ENCODE assay signal across 13 cellular contexts in genomic region chr22:25114369-25115362, GRCh38.
DNase-seq lines count a peak whose midpoint lies in the region; ATAC-seq and TF ChIP-seq lines count a peak whose summit lies in the region.
"Had no signal": no experiment of that assay in that cellular context is flagged by ENCODE, and none has a peak within 500 bp of the region (broad histone marks: within the 10 kb centered on the region; RNA-seq: fewer than 3 reads in every experiment).

No MANE protein-coding gene starts in this region.

- H4K20me1 ChIP-seq in neural cell (ENCODE audit: insufficient read depth) (no peaks in the 10 kb centered on the region), SK-N-SH (ENCODE audit: insufficient read depth) (peaks cover 18% of the 10 kb centered on the region)

- TF ChIP-seq CTCF in neural cell (IDR thresholded peaks at IDR 0.05; ENCODE audit: poor library complexity, severe bottlenecking): no peak
- TF ChIP-seq CTCF in SK-N-SH (IDR thresholded peaks at IDR 0.05): no peak

- peaks cover 0 to 6% of the 10 kb centered on the region in 2 donors for H3K9me3 Mint-ChIP-seq in stimulated activated naive B cell treated with anti-CD40 and anti-IgM and Interleukin-4, amounts not matched to agents 10 μg/mL and 1 μg/mL and 100 μg/mL, for 72 hours
- H3K9me3 Mint-ChIP-seq: activated T-helper 17 cell treated with anti-CD3 and anti-CD28 coated beads, Interleukin-2, amount 50 U/mL, for 72 hours; central memory CD8-positive, alpha-beta T cell had no signal

- TF ChIP-seq EP300 in neural cell (conservative IDR thresholded peaks at IDR 0.05; ENCODE audit: poor library complexity, severe bottlenecking) (no peak), SK-N-SH (IDR thresholded peaks at IDR 0.05; ENCODE audit: borderline replicate concordance in 1 of 2, low read depth in 1 of 2, low read length in 1 of 2) (no peak)

- peak overlapping the region; percentile 8 for H3K9ac ChIP-seq in endocrine pancreas (ENCODE audit: control insufficient read depth, insufficient read depth, low read length)
- peak overlapping the region; percentile 32 for H3K9ac ChIP-seq in neural cell (ENCODE audit: low read length)
- H3K9ac ChIP-seq in SK-N-SH: no peak overlapping the region

- H3K4me1 Mint-ChIP-seq in stimulated activated naive B cell treated with anti-CD40 and anti-IgM and Interleukin-4, amounts not matched to agents 10 μg/mL and 1 μg/mL and 100 μg/mL, for 72 hours: peaks cover 8 to 16% of the 10 kb centered on the region in 2 donors

- POLR2A ChIA-PET in SK-N-SH (lab: Yijun Ruan, JAX): no interaction called here

- H3K4me1 ChIP-seq in right cardiac atrium (ENCODE audit: control insufficient read depth, insufficient read depth, low read length): peaks cover 7% of the 10 kb centered on the region
- no peaks in the 10 kb centered on the region for H3K4me1 ChIP-seq in endocrine pancreas (ENCODE audit: control insufficient read depth, insufficient read depth, low read length)
- peaks cover 0 to 14% of the 10 kb centered on the region in 2 experiments; a peak in 2 of 4 replicates for H3K4me1 ChIP-seq in SK-N-SH (ENCODE audit: control insufficient read depth in 1 of 2, insufficient read depth in 2 of 2, low read depth in 1 of 2, low read length in 1 of 2)

- no peaks in the 10 kb centered on the region for H3K79me2 ChIP-seq in neural cell (replicated peaks; ENCODE audit: insufficient read depth, low read length)
- H3K79me2 ChIP-seq in SK-N-SH (ENCODE audit: insufficient read depth): no peaks in the 10 kb centered on the region

- H3F3A ChIP-seq in neural cell (ENCODE audit: insufficient read depth, low read length, poor library complexity, severe bottlenecking) (no peaks in the 10 kb centered on the region), SK-N-SH (replicated peaks; ENCODE audit: insufficient read depth) (no peaks in the 10 kb centered on the region)

- H3K9me2 ChIP-seq in neural cell (ENCODE audit: insufficient read depth, low read length) (no peaks in the 10 kb centered on the region), SK-N-SH (no peaks in the 10 kb centered on the region)

- CTCF ChIA-PET in SK-N-SH (lab: Yijun Ruan, JAX): no interaction called here

- H3K27ac ChIP-seq in right cardiac atrium (ENCODE audit: low read length) (peak overlapping the region; percentile 25), neural cell (ENCODE audit: low read length) (peak overlapping the region; percentile 2), SK-N-SH (ENCODE audit: low read depth in 2 of 2, low read length in 1 of 2) (no peak overlapping the region)

- intact Hi-C loops in right cardiac atrium (cut with DNase I) (loop anchor here in 2 of 4 donors (5.0 kb wide), 2 partner anchors 33 to 58 kb away; no protein-coding TSS in a partner anchor), left ventricle myocardium superior (cut with micrococcal nuclease) (loop anchor here (5.0 kb wide), 1 partner anchor 58 kb away; no protein-coding TSS in a partner anchor)

- H3K36me3 ChIP-seq in endocrine pancreas (ENCODE audit: control insufficient read depth, insufficient read depth, low read length) (no peaks in the 10 kb centered on the region), neural cell (ENCODE audit: insufficient read depth, low read length) (no peaks in the 10 kb centered on the region), SK-N-SH (replicated peaks in 1 of 2; ENCODE audit: control insufficient read depth in 1 of 2, insufficient read depth in 2 of 2, low read length in 1 of 2) (no peaks in the 10 kb centered on the region)

- DNase-seq in right cardiac atrium (no peak), left ventricle myocardium superior (no peak), C1 segment of cervical spinal cord (lab: John Stamatoyannopoulos, UW) (no peak), SK-N-SH (no peak)
- no peak for DNase-seq in stimulated activated naive B cell treated with anti-CD40 and anti-IgM and Interleukin-4, amounts not matched to agents 10 μg/mL and 1 μg/mL and 100 μg/mL, for 72 hours
- DNase-seq: activated CD4-positive, alpha-beta T cell treated with anti-CD3 and anti-CD28 coated beads, Interleukin-2, amount 50 U/mL, for 1 hour; NCI-H146 had no signal

- no peak overlapping the region for H3K4me3 Mint-ChIP-seq in stimulated activated naive B cell treated with anti-CD40 and anti-IgM and Interleukin-4, amounts not matched to agents 10 μg/mL and 1 μg/mL and 100 μg/mL, for 72 hours
- H3K4me3 Mint-ChIP-seq: activated T-helper 17 cell treated with anti-CD3 and anti-CD28 coated beads, Interleukin-2, amount 50 U/mL, for 72 hours; central memory CD8-positive, alpha-beta T cell had no signal

- no peak for ATAC-seq in right cardiac atrium
- ATAC-seq in left ventricle myocardium superior: no peak
- ATAC-seq in HG02970 (IDR thresholded peaks at IDR 0.05; ENCODE audit: low FRiP score, unreplicated experiment): no peak
- ATAC-seq in stimulated activated naive B cell treated with anti-CD40 and anti-IgM and Interleukin-4, amounts not matched to agents 10 μg/mL and 1 μg/mL and 100 μg/mL, for 72 hours (replicated peaks): no peak
- ATAC-seq: activated T-helper 17 cell treated with anti-CD3 and anti-CD28 coated beads, Interleukin-2, amount 50 U/mL, for 72 hours; HCT116 had no signal

- H2AFZ ChIP-seq in neural cell (ENCODE audit: low read depth, low read length) (no peak overlapping the region), SK-N-SH (ENCODE audit: low read depth) (no peak overlapping the region)

- peaks cover 49 to 68% of the 10 kb centered on the region in 2 donors for H3K27me3 Mint-ChIP-seq in stimulated activated naive B cell treated with anti-CD40 and anti-IgM and Interleukin-4, amounts not matched to agents 10 μg/mL and 1 μg/mL and 100 μg/mL, for 72 hours
- H3K27me3 Mint-ChIP-seq: activated T-helper 17 cell treated with anti-CD3 and anti-CD28 coated beads, Interleukin-2, amount 50 U/mL, for 72 hours; central memory CD8-positive, alpha-beta T cell had no signal

- H3K27me3 ChIP-seq in right cardiac atrium (ENCODE audit: control insufficient read depth, insufficient read depth): no peaks in the 10 kb centered on the region
- H3K27me3 ChIP-seq in endocrine pancreas (ENCODE audit: control insufficient read depth, insufficient read depth, low read length): no peaks in the 10 kb centered on the region
- H3K27me3 ChIP-seq in neural cell (ENCODE audit: insufficient read depth, low read depth, low read length): no peaks in the 10 kb centered on the region
- H3K27me3 ChIP-seq in SK-N-SH (ENCODE audit: insufficient read depth): no peaks in the 10 kb centered on the region

- H3K27ac Mint-ChIP-seq in stimulated activated naive B cell treated with anti-CD40 and anti-IgM and Interleukin-4, amounts not matched to agents 10 μg/mL and 1 μg/mL and 100 μg/mL, for 72 hours: no peak overlapping the region
- H3K27ac Mint-ChIP-seq: activated T-helper 17 cell treated with anti-CD3 and anti-CD28 coated beads, Interleukin-2, amount 50 U/mL, for 72 hours had no signal

- H3K4me2 ChIP-seq in neural cell (ENCODE audit: low read length): no peak overlapping the region
- no peak overlapping the region for H3K4me2 ChIP-seq in SK-N-SH

- H3K36me3 Mint-ChIP-seq in stimulated activated naive B cell treated with anti-CD40 and anti-IgM and Interleukin-4, amounts not matched to agents 10 μg/mL and 1 μg/mL and 100 μg/mL, for 72 hours: peaks cover 0 to 1% of the 10 kb centered on the region in 2 donors

- TF ChIP-seq RAD21 in neural cell (conservative IDR thresholded peaks at IDR 0.05) (no peak), SK-N-SH (IDR thresholded peaks at IDR 0.05; ENCODE audit: low read length) (no peak)

- no peaks in the 10 kb centered on the region for H3K9me3 ChIP-seq in right cardiac atrium (ENCODE audit: control insufficient read depth, low read length)
- no peaks in the 10 kb centered on the region for H3K9me3 ChIP-seq in endocrine pancreas (ENCODE audit: control insufficient read depth, low read length)
- H3K9me3 ChIP-seq in neural cell (ENCODE audit: low read length): no peaks in the 10 kb centered on the region
- H3K9me3 ChIP-seq in SK-N-SH: no peaks in the 10 kb centered on the region

- H3K4me3 ChIP-seq in right cardiac atrium (ENCODE audit: low read length): no peak overlapping the region
- H3K4me3 ChIP-seq in endocrine pancreas (ENCODE audit: control insufficient read depth, insufficient read depth, low read length): no peak overlapping the region
- peak overlapping the region; percentile 73 for H3K4me3 ChIP-seq in neural cell (ENCODE audit: low read length)
- no peak overlapping the region for H3K4me3 ChIP-seq in SK-N-SH (ENCODE audit: low read depth in 2 of 2, low read length in 1 of 2)

- WGBS in right cardiac atrium: 70% methylated on average over 17 of the region's 17 CpGs
- WGBS in SK-N-SH (ENCODE audit: low lambda C conversion rate): 87% methylated on average over 17 of the region's 17 CpGs

TF ChIP-seq in SK-N-SH, 30 proteins besides CTCF, POLR2A, EP300 and RAD21:
- TF ChIP-seq YY1 (IDR thresholded peaks at IDR 0.05; ENCODE audit: low read depth): no peak
- TF ChIP-seq RCOR1 (IDR thresholded peaks at IDR 0.05; ENCODE audit: low read length): no peak
- no peak for TF ChIP-seq FOXJ3 (CRISPR knock-in tag; IDR thresholded peaks at IDR 0.05)
- no peak for TF ChIP-seq SIN3A (IDR thresholded peaks at IDR 0.05; ENCODE audit: borderline replicate concordance, low read depth, low read length)
- TF ChIP-seq NFIC (IDR thresholded peaks at IDR 0.05; ENCODE audit: borderline replicate concordance): no peak
- TF ChIP-seq ZBTB33 (IDR thresholded peaks at IDR 0.05; ENCODE audit: borderline replicate concordance, low read depth): no peak

Comparison
In these comparisons a context has a peak if more than half of its experiments do, and no peak if none do; other contexts are left out.
1. H3K27ac ChIP-seq: peak in right cardiac atrium (single experiment) and neural cell (single experiment); none in SK-N-SH (0 of 2).